In the genomic region with DNA sequence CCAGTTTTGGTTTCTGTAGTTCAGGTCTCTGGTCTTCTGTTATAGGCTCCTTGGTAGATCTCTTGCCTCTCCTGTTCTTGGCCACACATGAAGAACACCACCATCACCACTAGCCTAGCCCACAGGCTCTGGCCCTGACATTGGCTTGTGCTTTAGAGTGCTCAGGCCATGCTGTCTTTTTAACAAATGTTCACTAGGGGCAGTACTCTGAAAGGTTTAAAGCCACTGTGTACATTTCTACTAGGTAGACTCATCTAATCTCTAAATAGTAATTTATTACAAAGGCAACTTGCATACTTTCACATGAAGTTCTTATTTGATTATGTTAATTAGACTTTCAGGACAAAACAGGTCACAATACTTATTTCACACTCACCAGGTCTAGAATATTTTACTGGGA, we compare ENCODE assay signal across 1 cellular context.
TF ChIP-seq lines count a peak whose summit lies in the region.

No MANE protein-coding gene starts in this region.

TF ChIP-seq in K562, 482 proteins besides CTCF, POLR2A, EP300 and RAD21 (continued from another document):
- TF ChIP-seq, protein P1, sequence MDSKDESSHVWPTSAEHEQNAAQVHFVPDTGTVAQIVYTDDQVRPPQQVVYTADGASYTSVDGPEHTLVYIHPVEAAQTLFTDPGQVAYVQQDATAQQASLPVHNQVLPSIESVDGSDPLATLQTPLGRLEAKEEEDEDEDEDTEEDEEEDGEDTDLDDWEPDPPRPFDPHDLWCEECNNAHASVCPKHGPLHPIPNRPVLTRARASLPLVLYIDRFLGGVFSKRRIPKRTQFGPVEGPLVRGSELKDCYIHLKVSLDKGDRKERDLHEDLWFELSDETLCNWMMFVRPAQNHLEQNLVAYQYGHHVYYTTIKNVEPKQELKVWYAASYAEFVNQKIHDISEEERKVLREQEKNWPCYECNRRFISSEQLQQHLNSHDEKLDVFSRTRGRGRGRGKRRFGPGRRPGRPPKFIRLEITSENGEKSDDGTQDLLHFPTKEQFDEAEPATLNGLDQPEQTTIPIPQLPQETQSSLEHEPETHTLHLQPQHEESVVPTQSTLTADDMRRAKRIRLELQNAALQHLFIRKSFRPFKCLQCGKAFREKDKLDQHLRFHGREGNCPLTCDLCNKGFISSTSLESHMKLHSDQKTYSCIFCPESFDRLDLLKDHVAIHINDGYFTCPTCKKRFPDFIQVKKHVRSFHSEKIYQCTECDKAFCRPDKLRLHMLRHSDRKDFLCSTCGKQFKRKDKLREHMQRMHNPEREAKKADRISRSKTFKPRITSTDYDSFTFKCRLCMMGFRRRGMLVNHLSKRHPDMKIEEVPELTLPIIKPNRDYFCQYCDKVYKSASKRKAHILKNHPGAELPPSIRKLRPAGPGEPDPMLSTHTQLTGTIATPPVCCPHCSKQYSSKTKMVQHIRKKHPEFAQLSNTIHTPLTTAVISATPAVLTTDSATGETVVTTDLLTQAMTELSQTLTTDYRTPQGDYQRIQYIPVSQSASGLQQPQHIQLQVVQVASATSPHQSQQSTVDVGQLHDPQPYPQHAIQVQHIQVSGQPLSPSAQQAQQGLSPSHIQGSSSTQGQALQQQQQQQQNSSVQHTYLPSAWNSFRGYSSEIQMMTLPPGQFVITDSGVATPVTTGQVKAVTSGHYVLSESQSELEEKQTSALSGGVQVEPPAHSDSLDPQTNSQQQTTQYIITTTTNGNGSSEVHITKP (IDR thresholded peaks at IDR 0.05; ENCODE audit: partially characterized antibody), result no peak
- TF ChIP-seq PHTF2 (CRISPR knock-in tag; IDR thresholded peaks at IDR 0.05) (no peak), U2AF2 (optimal IDR thresholded peaks at IDR 0.05; ENCODE audit: low read depth, low read length) (no peak), XRCC3 (IDR thresholded peaks at IDR 0.05) (no peak), KDM1A (IDR thresholded peaks at IDR 0.05) (no peak), CHCHD3 (CRISPR knock-in tag; IDR thresholded peaks at IDR 0.05) (no peak), MYC (IDR thresholded peaks at IDR 0.05; ENCODE audit: low read depth, low read length) (no peak), MYC (CRISPR knock-in tag; IDR thresholded peaks at IDR 0.05; ENCODE audit: borderline replicate concordance, low read depth) (no peak), GABPB1 (CRISPR knock-in tag; IDR thresholded peaks at IDR 0.05) (no peak), SAFB (IDR thresholded peaks at IDR 0.05; ENCODE audit: borderline replicate concordance, low read depth, low read length) (no peak), EZH2 (IDR thresholded peaks at IDR 0.05; ENCODE audit: borderline replicate concordance, low read depth, low read length) (no peak)
- TF ChIP-seq, protein P2, sequence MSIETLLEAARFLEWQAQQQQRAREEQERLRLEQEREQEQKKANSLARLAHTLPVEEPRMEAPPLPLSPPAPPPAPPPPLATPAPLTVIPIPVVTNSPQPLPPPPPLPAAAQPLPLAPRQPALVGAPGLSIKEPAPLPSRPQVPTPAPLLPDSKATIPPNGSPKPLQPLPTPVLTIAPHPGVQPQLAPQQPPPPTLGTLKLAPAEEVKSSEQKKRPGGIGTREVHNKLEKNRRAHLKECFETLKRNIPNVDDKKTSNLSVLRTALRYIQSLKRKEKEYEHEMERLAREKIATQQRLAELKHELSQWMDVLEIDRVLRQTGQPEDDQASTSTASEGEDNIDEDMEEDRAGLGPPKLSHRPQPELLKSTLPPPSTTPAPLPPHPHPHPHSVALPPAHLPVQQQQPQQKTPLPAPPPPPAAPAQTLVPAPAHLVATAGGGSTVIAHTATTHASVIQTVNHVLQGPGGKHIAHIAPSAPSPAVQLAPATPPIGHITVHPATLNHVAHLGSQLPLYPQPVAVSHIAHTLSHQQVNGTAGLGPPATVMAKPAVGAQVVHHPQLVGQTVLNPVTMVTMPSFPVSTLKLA (conservative IDR thresholded peaks at IDR 0.05), result no peak
- TF ChIP-seq, protein P3, sequence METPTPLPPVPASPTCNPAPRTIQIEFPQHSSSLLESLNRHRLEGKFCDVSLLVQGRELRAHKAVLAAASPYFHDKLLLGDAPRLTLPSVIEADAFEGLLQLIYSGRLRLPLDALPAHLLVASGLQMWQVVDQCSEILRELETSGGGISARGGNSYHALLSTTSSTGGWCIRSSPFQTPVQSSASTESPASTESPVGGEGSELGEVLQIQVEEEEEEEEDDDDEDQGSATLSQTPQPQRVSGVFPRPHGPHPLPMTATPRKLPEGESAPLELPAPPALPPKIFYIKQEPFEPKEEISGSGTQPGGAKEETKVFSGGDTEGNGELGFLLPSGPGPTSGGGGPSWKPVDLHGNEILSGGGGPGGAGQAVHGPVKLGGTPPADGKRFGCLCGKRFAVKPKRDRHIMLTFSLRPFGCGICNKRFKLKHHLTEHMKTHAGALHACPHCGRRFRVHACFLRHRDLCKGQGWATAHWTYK (CRISPR knock-in tag; IDR thresholded peaks at IDR 0.05), result no peak
- TF ChIP-seq, protein P4, sequence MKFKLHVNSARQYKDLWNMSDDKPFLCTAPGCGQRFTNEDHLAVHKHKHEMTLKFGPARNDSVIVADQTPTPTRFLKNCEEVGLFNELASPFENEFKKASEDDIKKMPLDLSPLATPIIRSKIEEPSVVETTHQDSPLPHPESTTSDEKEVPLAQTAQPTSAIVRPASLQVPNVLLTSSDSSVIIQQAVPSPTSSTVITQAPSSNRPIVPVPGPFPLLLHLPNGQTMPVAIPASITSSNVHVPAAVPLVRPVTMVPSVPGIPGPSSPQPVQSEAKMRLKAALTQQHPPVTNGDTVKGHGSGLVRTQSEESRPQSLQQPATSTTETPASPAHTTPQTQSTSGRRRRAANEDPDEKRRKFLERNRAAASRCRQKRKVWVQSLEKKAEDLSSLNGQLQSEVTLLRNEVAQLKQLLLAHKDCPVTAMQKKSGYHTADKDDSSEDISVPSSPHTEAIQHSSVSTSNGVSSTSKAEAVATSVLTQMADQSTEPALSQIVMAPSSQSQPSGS (CRISPR knock-in tag; IDR thresholded peaks at IDR 0.05), result no peak
